ENCODE assay signal across 21 cellular contexts in genomic region chr7:105244594-105244993, GRCh38.
DNase-seq lines count a peak whose midpoint lies in the region; ATAC-seq and TF ChIP-seq lines count a peak whose summit lies in the region.
"Had no signal": no experiment of that assay in that cellular context is flagged by ENCODE, and none has a peak within 500 bp of the region (broad histone marks: within the 10 kb centered on the region; RNA-seq: fewer than 3 reads in every experiment).

No MANE protein-coding gene starts in this region.

- intact Hi-C loops in Right ventricle myocardium inferior (cut with DNase I) = no loop called here
- intact Hi-C loops in right cardiac atrium (cut with DNase I) = no loop called here
- intact Hi-C loops in ovary (cut with DNase I) = no loop called here
- intact Hi-C loops in mucosa of descending colon (cut with DNase I, micrococcal nuclease) = no loop called here

- H3K27ac ChIP-seq in right cardiac atrium (ENCODE audit: low read length) (peak overlapping the region; percentile 25), ovary (peak overlapping the region in 1 of 2 donors; percentile 46)
- H3K27ac ChIP-seq: 22Rv1, GM23248 had no signal

- peak; percentile 50 for ATAC-seq in Right ventricle myocardium inferior
- ATAC-seq in right cardiac atrium = peak; percentile 85 to 96
- ATAC-seq in mucosa of descending colon = no peak
- no peak for ATAC-seq in GM19023 (IDR thresholded peaks at IDR 0.05; ENCODE audit: unreplicated experiment)
- ATAC-seq: HCT116, Panc1 had no signal

- H3K36me3 ChIP-seq in ovary = no peaks in the 10 kb centered on the region
- no peaks in the 10 kb centered on the region for H3K36me3 ChIP-seq in mucosa of descending colon (ENCODE audit: low read depth)
- H3K36me3 ChIP-seq: BE2C had no signal

- H3K9me3 ChIP-seq in right cardiac atrium (ENCODE audit: control insufficient read depth, low read length) (no peaks in the 10 kb centered on the region), ovary (no peaks in the 10 kb centered on the region), mucosa of descending colon (no peaks in the 10 kb centered on the region)
- H3K9me3 ChIP-seq: BE2C had no signal

- WGBS in right cardiac atrium = 69% methylated on average over 28 of the region's 28 CpGs
- 75 to 86% (median 85%) methylated on average over 28 of the region's 28 CpGs for WGBS in ovary, 3 donors

- TF ChIP-seq POLR2A in ovary (IDR thresholded peaks at IDR 0.05) = no peak

- TF ChIP-seq CTCF in ovary (IDR thresholded peaks at IDR 0.05) (no peak), mucosa of descending colon (IDR thresholded peaks at IDR 0.05) (no peak)

- no peak overlapping the region for H3K4me3 ChIP-seq in right cardiac atrium (ENCODE audit: low read length)
- H3K4me3 ChIP-seq in ovary = no peak overlapping the region
- H3K4me3 ChIP-seq in mucosa of descending colon = no peak overlapping the region
- H3K4me3 ChIP-seq: GM23248 had no signal

- H3K27me3 ChIP-seq in right cardiac atrium (ENCODE audit: control insufficient read depth, insufficient read depth) (no peaks in the 10 kb centered on the region), ovary (no peaks in the 10 kb centered on the region)
- H3K27me3 ChIP-seq: BE2C had no signal

- peaks cover 3% of the 10 kb centered on the region for H3K4me1 ChIP-seq in right cardiac atrium (ENCODE audit: control insufficient read depth, insufficient read depth, low read length)
- peaks cover 9% of the 10 kb centered on the region for H3K4me1 ChIP-seq in ovary (ENCODE audit: insufficient read depth)
- H3K4me1 ChIP-seq in mucosa of descending colon (ENCODE audit: low read depth) = no peaks in the 10 kb centered on the region

- peak; percentile 63 for DNase-seq in NCI-H2227 (lab: John Stamatoyannopoulos, UW; ENCODE audit: unreplicated experiment)
- peak; percentile 68 for DNase-seq in Right ventricle myocardium inferior (ENCODE audit: missing footprints)
- peak; percentile 76 to 87 (median 87) for DNase-seq in right cardiac atrium
- peak in 4 of 5 donors; percentile 29 to 51 (median 41) for DNase-seq in ovary
- DNase-seq in mucosa of descending colon = no peak
- no peak for DNase-seq in ureter (ENCODE audit: low spot score)
- no peak for DNase-seq in NCI-H2081 treated with DMSO at 0.1 percent for 48 hours (lab: John Stamatoyannopoulos, UW)
- DNase-seq: BE2C; CD4-positive, alpha-beta T cell; DMS53; GM23248; KBM-7; MV-4-11; NCI-H1417 treated with DMSO at 0.1 percent for 48 hours; NCI-H2029; NCI-H524 treated with DMSO at 0.1 percent for 48 hours; SHP77 had no signal

- no peak for TF ChIP-seq EP300 in ovary (IDR thresholded peaks at IDR 0.05)

Comparison
In these comparisons a context has a peak if more than half of its experiments do, and no peak if none do; other contexts are left out.
1. DNase-seq: peak in NCI-H2227 (single experiment), Right ventricle myocardium inferior (single experiment), right cardiac atrium (3 of 3) and ovary (4 of 5); none in mucosa of descending colon (0 of 3), ureter (single experiment) and NCI-H2081 treated with DMSO at 0.1 percent for 48 hours (single experiment).
2. ATAC-seq: peak in Right ventricle myocardium inferior (single experiment) and right cardiac atrium (2 of 2); none in mucosa of descending colon (single experiment) and GM19023 (single experiment).